ENCODE assay signal across 8 cellular contexts in the genomic region with DNA sequence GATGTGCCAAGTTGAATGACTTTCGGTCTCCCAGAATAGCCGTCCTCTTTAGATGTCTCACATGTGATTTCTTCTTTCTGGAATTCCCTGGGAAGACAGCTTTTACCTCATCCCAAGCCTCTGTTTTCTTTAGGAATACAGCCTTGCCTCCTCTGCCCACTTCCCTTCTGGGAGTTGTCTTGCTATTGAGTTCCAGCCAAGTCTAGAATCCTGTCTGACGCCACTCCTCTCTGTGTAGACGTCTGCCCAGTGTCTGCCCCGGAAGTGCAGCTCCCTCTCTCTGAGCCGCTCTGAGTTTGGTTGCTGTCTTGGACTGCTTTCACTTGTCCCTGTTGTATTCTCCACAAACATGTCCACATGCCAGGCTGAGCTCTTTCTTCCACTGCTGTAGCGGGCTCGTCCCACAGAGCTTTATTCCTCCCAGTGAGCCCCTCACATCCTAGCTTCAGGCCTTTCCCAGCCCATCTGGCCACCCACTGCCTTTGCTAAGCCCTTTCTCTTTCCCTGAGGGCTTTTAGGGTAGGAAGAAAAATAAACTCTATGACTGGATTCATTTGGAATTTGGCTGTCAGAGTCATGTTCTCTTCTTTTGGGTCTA. TPM values are rescaled to one million over a fixed set of nuclear protein-coding genes. Genes with fewer than 3 reads are reported as not detected.
A peak's percentile ranks its signal among the peaks of the same experiment; 100 is the strongest.
DNase-seq lines count a peak whose midpoint lies in the region; ATAC-seq and TF ChIP-seq lines count a peak whose summit lies in the region.
"Had no signal": no experiment of that assay in that cellular context is flagged by ENCODE, and none has a peak within 500 bp of the region (broad histone marks: within the 10 kb centered on the region; RNA-seq: fewer than 3 reads in every experiment).

No MANE protein-coding gene starts in this region.

- no peak for TF ChIP-seq EP300 in transverse colon (IDR thresholded peaks at IDR 0.05; ENCODE audit: low read depth)

- no peaks in the 10 kb centered on the region for H3K36me3 Mint-ChIP-seq in activated CD4-positive, alpha-beta memory T cell treated with anti-CD3 and anti-CD28 coated beads, Interleukin-2, amount 10 ng/mL, durations not matched to agents 7 days and 5 days (ENCODE audit: low read depth)

- in situ Hi-C loops in transverse colon (cut with MboI; ENCODE audit: low pct_ligation_motif_present in 1 of 4, low pct_unique_long_range_greater_than_20kb in 1 of 4, low sequenced_read_pairs in 3 of 4) (no loop called here), HAP-1 (cut with MboI; ENCODE audit: low sequenced_read_pairs) (no loop called here)

- H3K4me3 Mint-ChIP-seq in activated CD4-positive, alpha-beta memory T cell treated with anti-CD3 and anti-CD28 coated beads, Interleukin-2, amount 10 ng/mL, durations not matched to agents 7 days and 5 days: no peak overlapping the region

- H3K9me3 ChIP-seq in lower lobe of right lung (peaks cover 7% of the 10 kb centered on the region), transverse colon (no peaks in the 10 kb centered on the region), HAP-1 (no peaks in the 10 kb centered on the region)

- CTCF ChIA-PET in activated CD4-positive, alpha-beta memory T cell treated with anti-CD3 and anti-CD28 coated beads, Interleukin-2, amount 10 ng/mL, durations not matched to agents 7 days and 5 days (lab: Charles Lee): interaction anchor here (1.0 kb wide), 1 partner anchor 45 kb away, joined by 3 read pairs; no protein-coding TSS in a partner anchor

- H3K4me1 ChIP-seq in lower lobe of right lung (peaks cover 11% of the 10 kb centered on the region), transverse colon (peaks cover 0 to 12% (median 8%) of the 10 kb centered on the region in 4 donors), HAP-1 (no peaks in the 10 kb centered on the region)

- POLR2A ChIA-PET in activated CD4-positive, alpha-beta memory T cell treated with anti-CD3 and anti-CD28 coated beads, Interleukin-2, amount 10 ng/mL, durations not matched to agents 7 days and 5 days (lab: Charles Lee): no interaction called here

- H3K27me3 ChIP-seq in lower lobe of right lung (ENCODE audit: low read depth) (no peaks in the 10 kb centered on the region), transverse colon (no peaks in the 10 kb centered on the region), HAP-1 (ENCODE audit: low read depth) (peaks cover 60% of the 10 kb centered on the region)

- H3K27ac ChIP-seq in cingulate gyrus (ENCODE audit: low read depth, low read length): peak overlapping the region; percentile 86
- H3K27ac ChIP-seq in lower lobe of right lung: peak overlapping the region; percentile 69
- H3K27ac ChIP-seq in transverse colon: peak overlapping the region; percentile 78 to 86 (median 84)

- peaks cover 33% of the 10 kb centered on the region for H3K27me3 Mint-ChIP-seq in activated CD4-positive, alpha-beta memory T cell treated with anti-CD3 and anti-CD28 coated beads, Interleukin-2, amount 10 ng/mL, durations not matched to agents 7 days and 5 days

- no peaks in the 10 kb centered on the region for H3K36me3 ChIP-seq in lower lobe of right lung
- no peaks in the 10 kb centered on the region for H3K36me3 ChIP-seq in transverse colon
- H3K36me3 ChIP-seq in HAP-1 (replicated peaks): no peaks in the 10 kb centered on the region

- 47 to 56% methylated on average over 3 to 8 of the region's 8 CpGs for WGBS in transverse colon (ENCODE audit: low coverage in 1 of 2), 2 donors

- DNase-seq in OCI-M1 (lab: John Stamatoyannopoulos, UW): peak; percentile 7
- no peak for DNase-seq in lower lobe of right lung
- peak; percentile 54 for DNase-seq in transverse colon
- DNase-seq in HAP-1 (ENCODE audit: low spot score in 2 of 2): no peak
- DNase-seq in activated CD4-positive, alpha-beta memory T cell treated with anti-CD3 and anti-CD28 coated beads, Interleukin-2, amount 10 ng/mL, durations not matched to agents 7 days and 5 days: no peak
- DNase-seq in iPS-NIHi11 (ENCODE audit: low spot score): no peak
- DNase-seq: NCI-H1048 had no signal

- H3K4me3 ChIP-seq in lower lobe of right lung (peak overlapping the region; percentile 6), transverse colon (peak overlapping the region in 1 of 4 donors; percentile 10), HAP-1 (no peak overlapping the region)

- ATAC-seq in lower lobe of right lung: peak; percentile 85 to 86

- TF ChIP-seq POLR2A in transverse colon (IDR thresholded peaks at IDR 0.05): no peak

- no peaks in the 10 kb centered on the region for H3K4me1 Mint-ChIP-seq in activated CD4-positive, alpha-beta memory T cell treated with anti-CD3 and anti-CD28 coated beads, Interleukin-2, amount 10 ng/mL, durations not matched to agents 7 days and 5 days

- H3K9me3 Mint-ChIP-seq in activated CD4-positive, alpha-beta memory T cell treated with anti-CD3 and anti-CD28 coated beads, Interleukin-2, amount 10 ng/mL, durations not matched to agents 7 days and 5 days: no peaks in the 10 kb centered on the region

- H3K27ac Mint-ChIP-seq in activated CD4-positive, alpha-beta memory T cell treated with anti-CD3 and anti-CD28 coated beads, Interleukin-2, amount 10 ng/mL, durations not matched to agents 7 days and 5 days: no peak overlapping the region

- TF ChIP-seq CTCF in lower lobe of right lung (IDR thresholded peaks at IDR 0.05) (no peak), transverse colon (IDR thresholded peaks at IDR 0.05) (no peak)

- intact Hi-C loops in lower lobe of right lung (cut with DNase I) (no loop called here), transverse colon (cut with DNase I; ENCODE audit: low total_unique reads) (no loop called here)

RNA-seq across cellular contexts. Expression of a gene that starts 9.0 kb away (rescaled TPM):
- 322 TPM for total RNA-seq in lower lobe of right lung
- 100 to 1,000 TPM in 3 of 4 donors, 10 to 100 TPM in 1; 96.1 to 646 (median 126) TPM for total RNA-seq in transverse colon
- total RNA-seq in activated CD4-positive, alpha-beta memory T cell treated with anti-CD3 and anti-CD28 coated beads, Interleukin-2, amount 10 ng/mL, durations not matched to agents 7 days and 5 days: not detected

Comparison
In these comparisons a context has a peak if more than half of its experiments do, and no peak if none do; other contexts are left out.
1. DNase-seq: peak in OCI-M1 (single experiment) and transverse colon (single experiment); none in lower lobe of right lung (single experiment), HAP-1 (0 of 2), activated CD4-positive, alpha-beta memory T cell treated with anti-CD3 and anti-CD28 coated beads, Interleukin-2, amount 10 ng/mL, durations not matched to agents 7 days and 5 days (single experiment) and iPS-NIHi11 (single experiment).
2. RNA of a gene that starts 9.0 kb away (total RNA-seq): 322 TPM in lower lobe of right lung (single experiment) and 96.1 to 646 TPM in transverse colon; not detected in activated CD4-positive, alpha-beta memory T cell treated with anti-CD3 and anti-CD28 coated beads, Interleukin-2, amount 10 ng/mL, durations not matched to agents 7 days and 5 days; every median in the first group is over 10 times any median in the second.
3. Peak in every context shown above with its lines, with median percentiles within 50 percentile points of each other: H3K27ac ChIP-seq.